18 cellular contexts compared by ENCODE assay signal in genomic region chr10:72127571-72127970, GRCh38. TPM values are rescaled to one million over a fixed set of nuclear protein-coding genes. Genes with fewer than 3 reads are reported as not detected.
DNase-seq lines count a peak whose midpoint lies in the region; ATAC-seq and TF ChIP-seq lines count a peak whose summit lies in the region.
"Had no signal": no experiment of that assay in that cellular context is flagged by ENCODE, and none has a peak within 500 bp of the region (broad histone marks: within the 10 kb centered on the region; RNA-seq: fewer than 3 reads in every experiment).

No MANE protein-coding gene starts in this region.

- H3K14ac ChIP-seq in H9 (ENCODE audit: insufficient read depth, low read length), result no peak overlapping the region

- H3K4me2 ChIP-seq in H9 (ENCODE audit: insufficient read depth, insufficient read length, low read length), result no peak overlapping the region
- H3K4me2 ChIP-seq: A549; BLaER1 treated with 17β-estradiol and CSF1 and Interleukin-3, amounts not matched to agents 10 nM and 100 nM had no signal

- no peak overlapping the region for H3K9ac ChIP-seq in H9 (ENCODE audit: extremely low read depth, insufficient read length, low read length)
- H3K9ac ChIP-seq: BLaER1 treated with 17β-estradiol and CSF1 and Interleukin-3, amounts not matched to agents 10 nM and 100 nM had no signal

- intact Hi-C loops in thyroid gland (cut with DNase I), result loop anchor here (5.0 kb wide), 1 partner anchor 210 kb away; no protein-coding TSS in a partner anchor

- H3K27ac ChIP-seq in H9 (ENCODE audit: insufficient read length, low read depth, low read length) (no peak overlapping the region), thyroid gland (peak overlapping the region; percentile 16 to 36 (median 34))
- H3K27ac ChIP-seq: BLaER1 treated with 17β-estradiol and CSF1 and Interleukin-3, amounts not matched to agents 10 nM and 100 nM had no signal

- ATAC-seq in HG03469 (IDR thresholded peaks at IDR 0.05; ENCODE audit: unreplicated experiment), result no peak
- ATAC-seq: HCT116 had no signal

- TF ChIP-seq CTCF in H9 (conservative IDR thresholded peaks at IDR 0.05) (no peak), thyroid gland (IDR thresholded peaks at IDR 0.05) (no peak)

- H2BK12ac ChIP-seq in H9 (ENCODE audit: insufficient read length, low read depth, low read length), result no peak overlapping the region

- H3K79me1 ChIP-seq in H9 (ENCODE audit: insufficient read depth, low read depth, low read length, poor library complexity, severe bottlenecking), result no peaks in the 10 kb centered on the region

- H2BK15ac ChIP-seq in H9 (ENCODE audit: low read depth, low read length), result no peak overlapping the region

- no peaks in the 10 kb centered on the region for H3K9me3 Mint-ChIP-seq in H9
- H3K9me3 Mint-ChIP-seq: CD4-positive, alpha-beta T cell; CD8-positive, alpha-beta memory T cell had no signal

- H2AFZ ChIP-seq in H9 (ENCODE audit: low read length), result no peak overlapping the region

- H3K23ac ChIP-seq in H9 (ENCODE audit: insufficient read length, low read depth, low read length), result no peak overlapping the region

- no peaks in the 10 kb centered on the region for H3K27me3 ChIP-seq in H9 (ENCODE audit: insufficient read depth, low read length)
- no peaks in the 10 kb centered on the region for H3K27me3 ChIP-seq in thyroid gland
- H3K27me3 ChIP-seq: BE2C had no signal

- H3K36me3 Mint-ChIP-seq in H9 (ENCODE audit: insufficient read depth in 1 of 3, low read depth in 3 of 3), result peaks cover 0 to 11% (median 0%) of the 10 kb centered on the region in 3 experiments; a peak in 1 of 7 replicates

- H3K36me3 ChIP-seq in thyroid gland, result no peaks in the 10 kb centered on the region
- H3K36me3 ChIP-seq: BE2C had no signal

- no peak overlapping the region for H2BK5ac ChIP-seq in H9 (ENCODE audit: insufficient read length, low read length)

- no peaks in the 10 kb centered on the region for H3K27me3 Mint-ChIP-seq in H9 (ENCODE audit: low read depth)
- H3K27me3 Mint-ChIP-seq: CD4-positive, alpha-beta T cell; CD8-positive, alpha-beta memory T cell had no signal

- no peak overlapping the region for H4K8ac ChIP-seq in H9 (replicated peaks; ENCODE audit: insufficient read length, low read depth, low read length)

- no peak overlapping the region for H2BK20ac ChIP-seq in H9 (ENCODE audit: low read depth, low read length, poor library complexity, severe bottlenecking)

- H3K79me2 ChIP-seq in H9 (ENCODE audit: insufficient read depth, low read length), result no peaks in the 10 kb centered on the region

- H3K23me2 ChIP-seq in H9 (ENCODE audit: insufficient read length, low read depth, low read length, poor library complexity, severe bottlenecking), result no peaks in the 10 kb centered on the region

- peaks cover 10 to 11% of the 10 kb centered on the region in 2 experiments for H3K4me1 Mint-ChIP-seq in H9

- H3K4me1 ChIP-seq in H9 (ENCODE audit: insufficient read depth, low read length) (no peaks in the 10 kb centered on the region), thyroid gland (peaks cover 12 to 13% of the 10 kb centered on the region in 2 donors)

- no peaks in the 10 kb centered on the region for H3K9me3 ChIP-seq in H9 (ENCODE audit: control insufficient read depth, low read depth, low read length)
- no peaks in the 10 kb centered on the region for H3K9me3 ChIP-seq in thyroid gland
- H3K9me3 ChIP-seq: A549; BE2C; BLaER1 treated with 17β-estradiol and CSF1 and Interleukin-3, amounts not matched to agents 10 nM and 100 nM had no signal

- no peak overlapping the region for H4K5ac ChIP-seq in H9 (ENCODE audit: insufficient read length, low read depth, low read length)

- no peak overlapping the region for H4K91ac ChIP-seq in H9 (ENCODE audit: insufficient read length, low read depth, low read length)

- no peak overlapping the region for H3K4me3 Mint-ChIP-seq in H9
- H3K4me3 Mint-ChIP-seq: CD14-positive monocyte; CD4-positive, alpha-beta T cell; CD8-positive, alpha-beta memory T cell had no signal

- no CpG with 5 or more reads among the region's 2 CpGs for WGBS in H9 (ENCODE audit: extremely low coverage, insufficient read length, low lambda C conversion rate)
- WGBS in thyroid gland, 2 donors, result 40 to 47% methylated on average over 2 of the region's 2 CpGs

- TF ChIP-seq POLR2A in thyroid gland (IDR thresholded peaks at IDR 0.05), result no peak

- H3K4ac ChIP-seq in H9 (ENCODE audit: low read depth, low read length), result no peak overlapping the region

- peak; percentile 58 for DNase-seq in DMS53 (lab: John Stamatoyannopoulos, UW)
- no peak for DNase-seq in DMS53 treated with DMSO at 0.1 percent for 48 hours (lab: John Stamatoyannopoulos, UW; ENCODE audit: unreplicated experiment)
- no peak for DNase-seq in H9
- DNase-seq in thyroid gland, result peak; percentile 50 to 59
- no peak for DNase-seq in SKM-1 (lab: John Stamatoyannopoulos, UW; ENCODE audit: unreplicated experiment)
- DNase-seq: 8988T; ACHN; AML-193; BE2C; CD4-positive, alpha-beta T cell; CD8-positive, alpha-beta memory T cell; DND-41; H7 had no signal

- no peak overlapping the region for H3K4me3 ChIP-seq in thyroid gland (replicated peaks in 1 of 3)
- H3K4me3 ChIP-seq: A549; BLaER1 treated with 17β-estradiol and CSF1 and Interleukin-3, amounts not matched to agents 10 nM and 100 nM had no signal

- H4K20me1 ChIP-seq in H9 (ENCODE audit: control insufficient read depth, insufficient read depth, insufficient read length), result no peaks in the 10 kb centered on the region

- no peak overlapping the region for H3K18ac ChIP-seq in H9 (ENCODE audit: insufficient read length, low read depth, low read length)

- peak overlapping the region in 2 of 3 experiments; percentile 57 to 62; a peak in 2 of 7 replicates for H3K27ac Mint-ChIP-seq in H9
- H3K27ac Mint-ChIP-seq: CD14-positive monocyte had no signal

- no peak overlapping the region for H2AK5ac ChIP-seq in H9 (ENCODE audit: insufficient read length, low read length)

- no peak overlapping the region for H3T11ph ChIP-seq in H9 (ENCODE audit: low read length)

- H3K56ac ChIP-seq in H9 (ENCODE audit: insufficient read length, low read depth, low read length), result no peak overlapping the region

- H2BK120ac ChIP-seq in H9 (ENCODE audit: low read depth, low read length, poor library complexity, severe bottlenecking), result no peak overlapping the region

RNA-seq across cellular contexts. Expression of gene SPOCK2, which starts 39.2 kb away (rescaled TPM):
- total RNA-seq in H9 (2021), result 0.86 and 1.8 TPM in 2 replicates
- 10 to 100 TPM in 3 of 4 donors, 1 to 10 TPM in 1; 4.3 to 17.6 (median 13.5) TPM for total RNA-seq in thyroid gland

Comparison
In these comparisons a context has a peak if more than half of its experiments do, and no peak if none do; other contexts are left out.
1. DNase-seq: peak in DMS53 (single experiment) and thyroid gland (2 of 2); none in DMS53 treated with DMSO at 0.1 percent for 48 hours (single experiment), H9 (single experiment) and SKM-1 (single experiment).